ENCODE assay signal across 29 cellular contexts in genomic region chr1:210027994-210028393, GRCh38.
"Had no signal": no experiment of that assay in that cellular context is flagged by ENCODE, and none has a peak within 500 bp of the region (broad histone marks: within the 10 kb centered on the region; RNA-seq: fewer than 3 reads in every experiment).

No MANE protein-coding gene starts in this region.

- H3K4me3 Mint-ChIP-seq: dendritic cell treated with granulocyte-macrophage colony-stimulating factor and Interleukin-4, amounts not matched to agents 40 ng/mL and 50 ng/mL, for 4 days; effector memory CD8-positive, alpha-beta T cell; endodermal cell had no signal

- H3K27me3 ChIP-seq: colonic mucosa, dorsolateral prefrontal cortex, esophagus muscularis mucosa, esophagus squamous epithelium, gastrocnemius medialis, gastroesophageal sphincter, heart right ventricle had no signal

- H3K9me3 ChIP-seq: colonic mucosa, esophagus squamous epithelium, gastrocnemius medialis had no signal

- ATAC-seq: effector memory CD8-positive, alpha-beta T cell; esophagus mucosa; foreskin keratinocyte; gastrocnemius medialis; gastroesophageal sphincter; heart left ventricle; heart right ventricle had no signal

- H3K4me1 Mint-ChIP-seq: endodermal cell had no signal

- H3K27ac ChIP-seq: colonic mucosa, coronary artery, dorsolateral prefrontal cortex, epithelial cell of prostate, esophagus muscularis mucosa, esophagus squamous epithelium, foreskin keratinocyte, gastrocnemius medialis, gastroesophageal sphincter, heart left ventricle, heart right ventricle had no signal

- DNase-seq: colonic mucosa; cortex of kidney; dermis blood vessel endothelial cell; dorsolateral prefrontal cortex; effector CD4-positive, alpha-beta T cell; effector CD8-positive, alpha-beta T cell; effector memory CD4-positive, alpha-beta T cell; effector memory CD8-positive, alpha-beta T cell; endodermal cell; erythroblast; esophagus squamous epithelium; foreskin fibroblast; foreskin keratinocyte; foreskin melanocyte; gastrocnemius medialis; glutamatergic neuron; head of caudate nucleus; heart left ventricle; heart right ventricle had no signal

- H3K27ac Mint-ChIP-seq: dendritic cell treated with granulocyte-macrophage colony-stimulating factor and Interleukin-4, amounts not matched to agents 40 ng/mL and 50 ng/mL, for 4 days; effector memory CD8-positive, alpha-beta T cell; endodermal cell had no signal

- H3K4me3 ChIP-seq: colonic mucosa, coronary artery, dorsolateral prefrontal cortex, esophagus muscularis mucosa, esophagus squamous epithelium, gastrocnemius medialis, gastroesophageal sphincter, heart left ventricle, heart right ventricle had no signal

- H3K4me1 ChIP-seq: colonic mucosa, esophagus muscularis mucosa, esophagus squamous epithelium, foreskin keratinocyte, gastrocnemius medialis, gastroesophageal sphincter, heart left ventricle, heart right ventricle had no signal

- H3K36me3 ChIP-seq: colonic mucosa, esophagus muscularis mucosa, esophagus squamous epithelium, gastrocnemius medialis, gastroesophageal sphincter, heart left ventricle, heart right ventricle had no signal

- FAIRE-seq: colon, endometrium, endothelial cell of umbilical vein, frontal cortex had no signal

- H3K27me3 Mint-ChIP-seq: dendritic cell treated with granulocyte-macrophage colony-stimulating factor and Interleukin-4, amounts not matched to agents 40 ng/mL and 50 ng/mL, for 4 days had no signal
